1 cellular context compared by ENCODE assay signal in the genomic region with DNA sequence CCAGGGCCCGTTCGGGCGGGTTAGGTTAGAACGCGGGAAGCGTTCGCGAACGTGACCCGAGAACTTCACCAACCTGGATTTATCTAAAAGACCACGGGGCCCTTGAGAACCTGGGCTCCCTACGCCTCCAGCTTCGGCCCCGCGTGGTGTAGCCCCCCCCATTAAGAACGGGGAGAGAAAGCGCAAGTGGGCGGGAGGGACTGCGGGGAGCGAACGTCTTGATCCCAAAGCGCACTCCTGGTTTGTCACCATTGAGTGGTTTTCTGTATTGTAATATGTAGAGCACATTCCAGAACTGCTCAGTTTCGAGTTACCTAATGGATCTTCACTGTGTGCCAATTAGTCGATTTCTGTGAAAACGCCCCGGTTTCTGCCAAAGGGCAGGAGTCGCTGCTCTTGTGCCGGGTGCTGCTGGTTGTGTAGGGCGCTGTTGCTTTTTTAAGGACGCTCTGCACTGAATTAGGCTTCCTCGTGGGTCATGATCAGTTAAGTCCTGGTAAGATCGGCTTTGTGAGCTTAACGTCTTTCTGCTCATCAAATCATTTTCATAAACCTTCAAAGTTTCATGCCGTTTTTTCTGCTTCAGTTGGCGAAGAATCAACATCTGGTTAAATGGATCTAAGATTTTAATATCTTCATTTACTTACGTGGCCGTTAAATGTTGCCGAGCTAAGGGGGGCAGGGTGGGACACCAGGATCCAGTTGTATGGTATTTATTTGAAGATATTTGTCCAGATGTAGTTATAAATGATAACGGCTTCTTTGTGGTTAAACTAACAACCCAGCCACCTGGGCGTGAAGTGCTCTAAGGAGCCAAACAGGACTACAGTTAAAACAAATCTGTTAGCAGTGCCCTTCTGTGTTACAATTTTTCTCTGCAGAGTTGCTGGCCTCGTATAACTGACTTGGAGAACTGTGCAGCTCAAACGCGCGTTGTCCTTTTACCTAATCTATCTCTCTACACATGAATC.
A peak's percentile ranks its signal among the peaks of the same experiment; 100 is the strongest.
TF ChIP-seq lines count a peak whose summit lies in the region.

No MANE protein-coding gene starts in this region.

TF ChIP-seq in K562, 482 proteins besides CTCF, POLR2A, EP300 and RAD21 (continued from another document and continues in another):
- TF ChIP-seq, protein P1, sequence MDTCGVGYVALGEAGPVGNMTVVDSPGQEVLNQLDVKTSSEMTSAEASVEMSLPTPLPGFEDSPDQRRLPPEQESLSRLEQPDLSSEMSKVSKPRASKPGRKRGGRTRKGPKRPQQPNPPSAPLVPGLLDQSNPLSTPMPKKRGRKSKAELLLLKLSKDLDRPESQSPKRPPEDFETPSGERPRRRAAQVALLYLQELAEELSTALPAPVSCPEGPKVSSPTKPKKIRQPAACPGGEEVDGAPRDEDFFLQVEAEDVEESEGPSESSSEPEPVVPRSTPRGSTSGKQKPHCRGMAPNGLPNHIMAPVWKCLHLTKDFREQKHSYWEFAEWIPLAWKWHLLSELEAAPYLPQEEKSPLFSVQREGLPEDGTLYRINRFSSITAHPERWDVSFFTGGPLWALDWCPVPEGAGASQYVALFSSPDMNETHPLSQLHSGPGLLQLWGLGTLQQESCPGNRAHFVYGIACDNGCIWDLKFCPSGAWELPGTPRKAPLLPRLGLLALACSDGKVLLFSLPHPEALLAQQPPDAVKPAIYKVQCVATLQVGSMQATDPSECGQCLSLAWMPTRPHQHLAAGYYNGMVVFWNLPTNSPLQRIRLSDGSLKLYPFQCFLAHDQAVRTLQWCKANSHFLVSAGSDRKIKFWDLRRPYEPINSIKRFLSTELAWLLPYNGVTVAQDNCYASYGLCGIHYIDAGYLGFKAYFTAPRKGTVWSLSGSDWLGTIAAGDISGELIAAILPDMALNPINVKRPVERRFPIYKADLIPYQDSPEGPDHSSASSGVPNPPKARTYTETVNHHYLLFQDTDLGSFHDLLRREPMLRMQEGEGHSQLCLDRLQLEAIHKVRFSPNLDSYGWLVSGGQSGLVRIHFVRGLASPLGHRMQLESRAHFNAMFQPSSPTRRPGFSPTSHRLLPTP (IDR thresholded peaks at IDR 0.05; ENCODE audit: borderline replicate concordance, extremely low read depth, insufficient read length): no peak
- TF ChIP-seq ZBTB1 (CRISPR knock-in tag; IDR thresholded peaks at IDR 0.05; ENCODE audit: borderline replicate concordance, low read depth) (peak; percentile 17; the same call in 1 of the 2 replicates), PHF8 (IDR thresholded peaks at IDR 0.05; ENCODE audit: borderline replicate concordance, low read length) (peak; percentile 36; the same call in 1 of the 2 replicates), LCOR (CRISPR knock-in tag; IDR thresholded peaks at IDR 0.05) (0 out of 2 replicates have a peak, but pooled peaks have one; percentile 36), TAF1 (IDR thresholded peaks at IDR 0.05; ENCODE audit: control insufficient read depth, extremely low read depth, insufficient read depth, low read length, severe bottlenecking) (peak; percentile 18), HNRNPLL (IDR thresholded peaks at IDR 0.05; ENCODE audit: low read depth, low read length, poor library complexity, severe bottlenecking) (peak; percentile 26), TEAD1 (CRISPR knock-in tag; IDR thresholded peaks at IDR 0.05) (peak in 1 of 2 experiments; percentile 17; a peak in 1 of 4 replicates), NELFE (IDR thresholded peaks at IDR 0.05; ENCODE audit: insufficient read depth, insufficient read length) (no peak), SMARCE1 (IDR thresholded peaks at IDR 0.05) (peak; percentile 37; the same call in 1 of the 2 replicates), HMG20A (CRISPR knock-in tag; conservative IDR thresholded peaks at IDR 0.05) (no peak), PPARD (CRISPR knock-in tag; IDR thresholded peaks at IDR 0.05) (no peak), POLR2H (tag; IDR thresholded peaks at IDR 0.05; ENCODE audit: low read depth) (peak; percentile 4), MAZ (CRISPR knock-in tag; conservative IDR thresholded peaks at IDR 0.05 in 1 of 2, IDR thresholded peaks at IDR 0.05 in 1 of 2) (no peak; a peak in 1 of 4 replicates), ETV1 (tag; conservative IDR thresholded peaks at IDR 0.05; ENCODE audit: low read depth) (no peak), TBP (optimal IDR thresholded peaks at IDR 0.05; ENCODE audit: low read depth, low read length) (peak; percentile 13), KLF6 (CRISPR knock-in tag; IDR thresholded peaks at IDR 0.05; ENCODE audit: borderline replicate concordance) (no peak), TCF3 (CRISPR knock-in tag; IDR thresholded peaks at IDR 0.05) (0 out of 2 replicates have a peak, but pooled peaks have one; percentile 14), KDM5B (IDR thresholded peaks at IDR 0.05; ENCODE audit: insufficient replicate concordance, low read depth, low read length) (peak; percentile 28), FIP1L1 (IDR thresholded peaks at IDR 0.05; ENCODE audit: low read depth, low read length, poor library complexity, severe bottlenecking) (no peak), MAFF (IDR thresholded peaks at IDR 0.05; ENCODE audit: low read length) (no peak), HNRNPL (IDR thresholded peaks at IDR 0.05; ENCODE audit: low read depth, low read length) (no peak), POLR2AphosphoS5 (IDR thresholded peaks at IDR 0.05; ENCODE audit: control insufficient read depth, insufficient read depth, low read depth, low read length) (peak; percentile 10; the same call in 1 of the 2 replicates), RBBP5 (IDR thresholded peaks at IDR 0.05; ENCODE audit: borderline replicate concordance, insufficient read depth, low read length, poor library complexity, severe bottlenecking) (peak; percentile 62), ETV5 (CRISPR knock-in tag; IDR thresholded peaks at IDR 0.05; ENCODE audit: low read depth) (0 out of 2 replicates have a peak, but pooled peaks have one; percentile 43), KAT7 (CRISPR knock-in tag; IDR thresholded peaks at IDR 0.05; ENCODE audit: borderline replicate concordance) (no peak), TOE1 (IDR thresholded peaks at IDR 0.05; ENCODE audit: borderline replicate concordance) (0 out of 2 replicates have a peak, but pooled peaks have one; percentile 20), TOE1 (CRISPR knock-in tag; IDR thresholded peaks at IDR 0.05; ENCODE audit: borderline replicate concordance, low read depth) (no peak), NUFIP1 (IDR thresholded peaks at IDR 0.05; ENCODE audit: partially characterized antibody) (no peak), KAT2B (IDR thresholded peaks at IDR 0.05; ENCODE audit: low read depth, low read length) (no peak), FOXA3 (CRISPR knock-in tag; conservative IDR thresholded peaks at IDR 0.05 in 1 of 2, IDR thresholded peaks at IDR 0.05 in 1 of 2) (peak in 1 of 2 experiments; percentile 40; a peak in 1 of 4 replicates), ZNF316 (IDR thresholded peaks at IDR 0.05) (0 out of 2 replicates have a peak, but pooled peaks have one; percentile 8)
- TF ChIP-seq, protein P2, sequence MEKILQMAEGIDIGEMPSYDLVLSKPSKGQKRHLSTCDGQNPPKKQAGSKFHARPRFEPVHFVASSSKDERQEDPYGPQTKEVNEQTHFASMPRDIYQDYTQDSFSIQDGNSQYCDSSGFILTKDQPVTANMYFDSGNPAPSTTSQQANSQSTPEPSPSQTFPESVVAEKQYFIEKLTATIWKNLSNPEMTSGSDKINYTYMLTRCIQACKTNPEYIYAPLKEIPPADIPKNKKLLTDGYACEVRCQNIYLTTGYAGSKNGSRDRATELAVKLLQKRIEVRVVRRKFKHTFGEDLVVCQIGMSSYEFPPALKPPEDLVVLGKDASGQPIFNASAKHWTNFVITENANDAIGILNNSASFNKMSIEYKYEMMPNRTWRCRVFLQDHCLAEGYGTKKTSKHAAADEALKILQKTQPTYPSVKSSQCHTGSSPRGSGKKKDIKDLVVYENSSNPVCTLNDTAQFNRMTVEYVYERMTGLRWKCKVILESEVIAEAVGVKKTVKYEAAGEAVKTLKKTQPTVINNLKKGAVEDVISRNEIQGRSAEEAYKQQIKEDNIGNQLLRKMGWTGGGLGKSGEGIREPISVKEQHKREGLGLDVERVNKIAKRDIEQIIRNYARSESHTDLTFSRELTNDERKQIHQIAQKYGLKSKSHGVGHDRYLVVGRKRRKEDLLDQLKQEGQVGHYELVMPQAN (IDR thresholded peaks at IDR 0.05; ENCODE audit: borderline replicate concordance): peak; percentile 40; the same call in 1 of the 2 replicates
- TF ChIP-seq, protein P3, sequence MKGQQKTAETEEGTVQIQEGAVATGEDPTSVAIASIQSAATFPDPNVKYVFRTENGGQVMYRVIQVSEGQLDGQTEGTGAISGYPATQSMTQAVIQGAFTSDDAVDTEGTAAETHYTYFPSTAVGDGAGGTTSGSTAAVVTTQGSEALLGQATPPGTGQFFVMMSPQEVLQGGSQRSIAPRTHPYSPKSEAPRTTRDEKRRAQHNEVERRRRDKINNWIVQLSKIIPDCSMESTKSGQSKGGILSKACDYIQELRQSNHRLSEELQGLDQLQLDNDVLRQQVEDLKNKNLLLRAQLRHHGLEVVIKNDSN (CRISPR knock-in tag; IDR thresholded peaks at IDR 0.05): 0 out of 2 replicates have a peak, but pooled peaks have one; percentile 15
- TF ChIP-seq, protein P4, sequence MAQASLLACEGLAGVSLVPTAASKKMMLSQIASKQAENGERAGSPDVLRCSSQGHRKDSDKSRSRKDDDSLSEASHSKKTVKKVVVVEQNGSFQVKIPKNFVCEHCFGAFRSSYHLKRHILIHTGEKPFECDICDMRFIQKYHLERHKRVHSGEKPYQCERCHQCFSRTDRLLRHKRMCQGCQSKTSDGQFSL (CRISPR knock-in tag; IDR thresholded peaks at IDR 0.05): peak; percentile 63
- TF ChIP-seq, protein P4 (tag; IDR thresholded peaks at IDR 0.05): peak in 1 of 2 experiments; percentile 49; a peak in 1 of 4 replicates
- TF ChIP-seq, protein P5, sequence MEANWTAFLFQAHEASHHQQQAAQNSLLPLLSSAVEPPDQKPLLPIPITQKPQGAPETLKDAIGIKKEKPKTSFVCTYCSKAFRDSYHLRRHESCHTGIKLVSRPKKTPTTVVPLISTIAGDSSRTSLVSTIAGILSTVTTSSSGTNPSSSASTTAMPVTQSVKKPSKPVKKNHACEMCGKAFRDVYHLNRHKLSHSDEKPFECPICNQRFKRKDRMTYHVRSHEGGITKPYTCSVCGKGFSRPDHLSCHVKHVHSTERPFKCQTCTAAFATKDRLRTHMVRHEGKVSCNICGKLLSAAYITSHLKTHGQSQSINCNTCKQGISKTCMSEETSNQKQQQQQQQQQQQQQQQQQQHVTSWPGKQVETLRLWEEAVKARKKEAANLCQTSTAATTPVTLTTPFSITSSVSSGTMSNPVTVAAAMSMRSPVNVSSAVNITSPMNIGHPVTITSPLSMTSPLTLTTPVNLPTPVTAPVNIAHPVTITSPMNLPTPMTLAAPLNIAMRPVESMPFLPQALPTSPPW (CRISPR knock-in tag; IDR thresholded peaks at IDR 0.05): peak; percentile 68
- TF ChIP-seq, protein P6, sequence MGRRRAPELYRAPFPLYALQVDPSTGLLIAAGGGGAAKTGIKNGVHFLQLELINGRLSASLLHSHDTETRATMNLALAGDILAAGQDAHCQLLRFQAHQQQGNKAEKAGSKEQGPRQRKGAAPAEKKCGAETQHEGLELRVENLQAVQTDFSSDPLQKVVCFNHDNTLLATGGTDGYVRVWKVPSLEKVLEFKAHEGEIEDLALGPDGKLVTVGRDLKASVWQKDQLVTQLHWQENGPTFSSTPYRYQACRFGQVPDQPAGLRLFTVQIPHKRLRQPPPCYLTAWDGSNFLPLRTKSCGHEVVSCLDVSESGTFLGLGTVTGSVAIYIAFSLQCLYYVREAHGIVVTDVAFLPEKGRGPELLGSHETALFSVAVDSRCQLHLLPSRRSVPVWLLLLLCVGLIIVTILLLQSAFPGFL (CRISPR knock-in tag; IDR thresholded peaks at IDR 0.05): 0 out of 2 replicates have a peak, but pooled peaks have one; percentile 61
- TF ChIP-seq, protein P7, sequence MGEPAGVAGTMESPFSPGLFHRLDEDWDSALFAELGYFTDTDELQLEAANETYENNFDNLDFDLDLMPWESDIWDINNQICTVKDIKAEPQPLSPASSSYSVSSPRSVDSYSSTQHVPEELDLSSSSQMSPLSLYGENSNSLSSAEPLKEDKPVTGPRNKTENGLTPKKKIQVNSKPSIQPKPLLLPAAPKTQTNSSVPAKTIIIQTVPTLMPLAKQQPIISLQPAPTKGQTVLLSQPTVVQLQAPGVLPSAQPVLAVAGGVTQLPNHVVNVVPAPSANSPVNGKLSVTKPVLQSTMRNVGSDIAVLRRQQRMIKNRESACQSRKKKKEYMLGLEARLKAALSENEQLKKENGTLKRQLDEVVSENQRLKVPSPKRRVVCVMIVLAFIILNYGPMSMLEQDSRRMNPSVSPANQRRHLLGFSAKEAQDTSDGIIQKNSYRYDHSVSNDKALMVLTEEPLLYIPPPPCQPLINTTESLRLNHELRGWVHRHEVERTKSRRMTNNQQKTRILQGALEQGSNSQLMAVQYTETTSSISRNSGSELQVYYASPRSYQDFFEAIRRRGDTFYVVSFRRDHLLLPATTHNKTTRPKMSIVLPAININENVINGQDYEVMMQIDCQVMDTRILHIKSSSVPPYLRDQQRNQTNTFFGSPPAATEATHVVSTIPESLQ (CRISPR knock-in tag; IDR thresholded peaks at IDR 0.05): no peak
- TF ChIP-seq, protein P8, sequence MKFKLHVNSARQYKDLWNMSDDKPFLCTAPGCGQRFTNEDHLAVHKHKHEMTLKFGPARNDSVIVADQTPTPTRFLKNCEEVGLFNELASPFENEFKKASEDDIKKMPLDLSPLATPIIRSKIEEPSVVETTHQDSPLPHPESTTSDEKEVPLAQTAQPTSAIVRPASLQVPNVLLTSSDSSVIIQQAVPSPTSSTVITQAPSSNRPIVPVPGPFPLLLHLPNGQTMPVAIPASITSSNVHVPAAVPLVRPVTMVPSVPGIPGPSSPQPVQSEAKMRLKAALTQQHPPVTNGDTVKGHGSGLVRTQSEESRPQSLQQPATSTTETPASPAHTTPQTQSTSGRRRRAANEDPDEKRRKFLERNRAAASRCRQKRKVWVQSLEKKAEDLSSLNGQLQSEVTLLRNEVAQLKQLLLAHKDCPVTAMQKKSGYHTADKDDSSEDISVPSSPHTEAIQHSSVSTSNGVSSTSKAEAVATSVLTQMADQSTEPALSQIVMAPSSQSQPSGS (CRISPR knock-in tag; IDR thresholded peaks at IDR 0.05): no peak
- TF ChIP-seq, protein P9, sequence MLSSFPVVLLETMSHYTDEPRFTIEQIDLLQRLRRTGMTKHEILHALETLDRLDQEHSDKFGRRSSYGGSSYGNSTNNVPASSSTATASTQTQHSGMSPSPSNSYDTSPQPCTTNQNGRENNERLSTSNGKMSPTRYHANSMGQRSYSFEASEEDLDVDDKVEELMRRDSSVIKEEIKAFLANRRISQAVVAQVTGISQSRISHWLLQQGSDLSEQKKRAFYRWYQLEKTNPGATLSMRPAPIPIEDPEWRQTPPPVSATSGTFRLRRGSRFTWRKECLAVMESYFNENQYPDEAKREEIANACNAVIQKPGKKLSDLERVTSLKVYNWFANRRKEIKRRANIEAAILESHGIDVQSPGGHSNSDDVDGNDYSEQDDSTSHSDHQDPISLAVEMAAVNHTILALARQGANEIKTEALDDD (IDR thresholded peaks at IDR 0.05): peak; percentile 91
- TF ChIP-seq, protein P10, sequence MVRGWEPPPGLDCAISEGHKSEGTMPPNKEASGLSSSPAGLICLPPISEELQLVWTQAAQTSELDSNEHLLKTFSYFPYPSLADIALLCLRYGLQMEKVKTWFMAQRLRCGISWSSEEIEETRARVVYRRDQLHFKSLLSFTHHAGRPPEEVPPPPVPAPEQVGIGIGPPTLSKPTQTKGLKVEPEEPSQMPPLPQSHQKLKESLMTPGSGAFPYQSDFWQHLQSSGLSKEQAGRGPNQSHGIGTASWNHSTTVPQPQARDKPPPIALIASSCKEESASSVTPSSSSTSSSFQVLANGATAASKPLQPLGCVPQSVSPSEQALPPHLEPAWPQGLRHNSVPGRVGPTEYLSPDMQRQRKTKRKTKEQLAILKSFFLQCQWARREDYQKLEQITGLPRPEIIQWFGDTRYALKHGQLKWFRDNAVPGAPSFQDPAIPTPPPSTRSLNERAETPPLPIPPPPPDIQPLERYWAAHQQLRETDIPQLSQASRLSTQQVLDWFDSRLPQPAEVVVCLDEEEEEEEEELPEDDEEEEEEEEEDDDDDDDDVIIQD (CRISPR knock-in tag; IDR thresholded peaks at IDR 0.05): no peak
